ENCODE assay signal across 15 cellular contexts in genomic region chr17:73371285-73371684, GRCh38. TPM values are rescaled to one million over a fixed set of nuclear protein-coding genes. Genes with fewer than 3 reads are reported as not detected.
DNase-seq lines count a peak whose midpoint lies in the region; ATAC-seq and TF ChIP-seq lines count a peak whose summit lies in the region.
"Had no signal": no experiment of that assay in that cellular context is flagged by ENCODE, and none has a peak within 500 bp of the region (broad histone marks: within the 10 kb centered on the region; RNA-seq: fewer than 3 reads in every experiment).

No MANE protein-coding gene starts in this region.

- CTCF ChIA-PET in PC-9 (lab: Charles Lee), result interaction anchor here (1.0 kb wide), 1 partner anchor 644 kb away, joined by 9 read pairs; no protein-coding TSS in a partner anchor

- peaks cover 32% of the 10 kb centered on the region for H3K27me3 ChIP-seq in PC-9 (ENCODE audit: insufficient read depth, low read depth)

- H3K9me3 ChIP-seq in PC-9 (ENCODE audit: insufficient read depth, low read depth), result no peaks in the 10 kb centered on the region
- H3K9me3 ChIP-seq: psoas muscle had no signal

- no peak overlapping the region for H3K27ac ChIP-seq in PC-9
- H3K27ac ChIP-seq: psoas muscle had no signal

- BruUV-seq in PC-9 (replicated peaks; lab: Mats Ljungman, UMichigan), result no TSS peak

- H3K4me3 ChIP-seq in NB4 (ENCODE audit: low read depth, low read length) (no peak overlapping the region), retinal pigment epithelial cell (ENCODE audit: low read length) (no peak overlapping the region), PC-9 (no peak overlapping the region)
- H3K4me3 ChIP-seq: psoas muscle had no signal

- TF ChIP-seq POLR2A in NB4 (IDR thresholded peaks at IDR 0.05; ENCODE audit: extremely low read depth, insufficient read length), result no peak

- H3K4me1 ChIP-seq in PC-9 (replicated peaks; ENCODE audit: insufficient read depth), result no peaks in the 10 kb centered on the region
- H3K4me1 ChIP-seq: psoas muscle had no signal

- no peaks in the 10 kb centered on the region for H3K9me2 ChIP-seq in PC-9 (ENCODE audit: insufficient read depth)

- POLR2A ChIA-PET in PC-9 (lab: Charles Lee; ENCODE audit: unreplicated experiment), result no interaction called here

- no peaks in the 10 kb centered on the region for H3F3A ChIP-seq in PC-9 (ENCODE audit: insufficient read depth, low read depth)

- no peak for TF ChIP-seq CTCF in NB4 (IDR thresholded peaks at IDR 0.05; ENCODE audit: low read depth, low read length)
- no peak for TF ChIP-seq CTCF in retinal pigment epithelial cell (conservative IDR thresholded peaks at IDR 0.05; ENCODE audit: low read depth, low read length)
- no peak for TF ChIP-seq CTCF in PC-9 (conservative IDR thresholded peaks at IDR 0.05)

- H3K4me2 ChIP-seq in PC-9, result no peak overlapping the region

- no peaks in the 10 kb centered on the region for H3K79me2 ChIP-seq in PC-9 (ENCODE audit: low read depth)

- intact Hi-C loops in PC-9 (cut with micrococcal nuclease; ENCODE audit: unreplicated experiment), result loop anchor here (2.0 kb wide), 2 partner anchors 644 to 806 kb away; no protein-coding TSS in a partner anchor

- no peaks in the 10 kb centered on the region; the same call in 1 of the 2 replicates for H4K20me1 ChIP-seq in PC-9 (ENCODE audit: insufficient read depth)

- ATAC-seq in HG02588 (IDR thresholded peaks at IDR 0.05; ENCODE audit: unreplicated experiment), result no peak
- ATAC-seq: activated naive CD8-positive, alpha-beta T cell treated with anti-CD3 and anti-CD28 coated beads, Interleukin-2, amount 50 U/mL, for 24 hours; psoas muscle had no signal

- DNase-seq in EH (ENCODE audit: low read depth) (peak; percentile 89), NB4 (ENCODE audit: low read depth) (peak; percentile 66), dedifferentiated amniotic fluid mesenchymal stem cell (ENCODE audit: extremely low spot score) (peak; percentile 23), retinal pigment epithelial cell (ENCODE audit: low read depth) (peak; percentile 51), mesenteric fat pad (ENCODE audit: low spot score) (no peak), PC-9 (no peak)
- no peak for DNase-seq in stimulated activated CD4-positive, alpha-beta T cell treated with anti-CD3 and anti-CD28 coated beads, Interleukin-4, amount 100 ng/mL, for 1 hour
- DNase-seq: activated CD8-positive, alpha-beta memory T cell treated with anti-CD3 and anti-CD28 coated beads, Interleukin-2, amount 50 U/mL, for 4 hours; activated naive CD8-positive, alpha-beta T cell treated with anti-CD3 and anti-CD28 coated beads, Interleukin-2, amount 50 U/mL, for 24 hours; effector CD4-positive, alpha-beta T cell; NCI-H1048; NCI-H510A treated with DMSO at 0.1 percent for 48 hours; psoas muscle; substantia nigra had no signal

- no peaks in the 10 kb centered on the region for H3K36me3 ChIP-seq in PC-9 (ENCODE audit: low read depth)

- no peak overlapping the region for H2AFZ ChIP-seq in PC-9

RNA-seq across cellular contexts. Expression of gene CDC42EP4, which starts 59.5 kb away (rescaled TPM):
- 207 TPM for total RNA-seq in mesenteric fat pad
- 48.4 and 52.0 TPM in 2 replicates for total RNA-seq in PC-9 (2021)

Comparison
In these comparisons a context has a peak if more than half of its experiments do, and no peak if none do; other contexts are left out.
1. DNase-seq: peak in EH (single experiment), NB4 (single experiment), dedifferentiated amniotic fluid mesenchymal stem cell (single experiment) and retinal pigment epithelial cell (single experiment); none in mesenteric fat pad (single experiment), stimulated activated CD4-positive, alpha-beta T cell treated with anti-CD3 and anti-CD28 coated beads, Interleukin-4, amount 100 ng/mL, for 1 hour (single experiment) and PC-9 (0 of 2).